In genomic region chr1:14724234-14724633, GRCh38 we compare ENCODE assay signal across 26 cellular contexts.
DNase-seq lines count a peak whose midpoint lies in the region; ATAC-seq and TF ChIP-seq lines count a peak whose summit lies in the region.
"Had no signal": no experiment of that assay in that cellular context is flagged by ENCODE, and none has a peak within 500 bp of the region (broad histone marks: within the 10 kb centered on the region; RNA-seq: fewer than 3 reads in every experiment).

No MANE protein-coding gene starts in this region.

- POLR2A ChIA-PET in PC-3 (lab: Charles Lee; ENCODE audit: unreplicated experiment) (no interaction called here), T-cell (lab: Charles Lee) (no interaction called here)

- ATAC-seq in PC-3: peak; percentile 76
- no peak for ATAC-seq in T-cell (replicated peaks in 1 of 4)
- ATAC-seq: activated CD4-positive, alpha-beta T cell treated with anti-CD3 and anti-CD28 coated beads for 36 hours; natural killer cell treated with Interleukin-12 subunit alpha and Interleukin-12 subunit beta and Interleukin-15 and Interleukin-18, amount 100 ng/mL, for 72 hours; right lobe of liver had no signal

- H2AFZ ChIP-seq in PC-3 (ENCODE audit: low read length): no peak overlapping the region
- H2AFZ ChIP-seq: parathyroid adenoma had no signal

- TF ChIP-seq CTCF in PC-3 (conservative IDR thresholded peaks at IDR 0.05; ENCODE audit: low read depth, low read length) (no peak), choroid plexus epithelial cell (conservative IDR thresholded peaks at IDR 0.05; ENCODE audit: low read depth, low read length) (no peak), progenitor cell of endocrine pancreas (IDR thresholded peaks at IDR 0.05; ENCODE audit: unreplicated experiment) (no peak)

- H3K9me3 ChIP-seq in PC-3 (ENCODE audit: low read length): no peaks in the 10 kb centered on the region
- H3K9me3 ChIP-seq: right lobe of liver, stomach, tibial artery had no signal

- intact Hi-C loops in PC-3 (cut with micrococcal nuclease): no loop called here

- no peaks in the 10 kb centered on the region for H3K27me3 ChIP-seq in PC-3 (ENCODE audit: low read length)
- H3K27me3 ChIP-seq: right lobe of liver had no signal

- no TSS peak for BruUV-seq in PC-3 (replicated peaks; lab: Mats Ljungman, UMichigan)

- H3K4me1 Mint-ChIP-seq in progenitor cell of endocrine pancreas (ENCODE audit: low read depth) (peaks cover 5% of the 10 kb centered on the region), T-cell (no peaks in the 10 kb centered on the region)
- H3K4me1 Mint-ChIP-seq: activated CD4-positive, alpha-beta T cell treated with anti-CD3 and anti-CD28 coated beads for 36 hours had no signal

- H3K27ac Mint-ChIP-seq in progenitor cell of endocrine pancreas (peak overlapping the region; percentile 12), T-cell (no peak overlapping the region)
- H3K27ac Mint-ChIP-seq: activated CD4-positive, alpha-beta T cell treated with anti-CD3 and anti-CD28 coated beads for 36 hours; activated T-cell treated with anti-CD3 and anti-CD28 coated beads, Interleukin-2, amount 50 U/mL, for 24 hours; natural killer cell treated with Interleukin-12 subunit alpha and Interleukin-12 subunit beta and Interleukin-15 and Interleukin-18, amount 100 ng/mL, for 72 hours had no signal

- CTCF ChIA-PET in PC-3 (lab: Charles Lee): no interaction called here
- CTCF ChIA-PET in T-cell (lab: Charles Lee): no interaction called here

- H3K4me3 ChIP-seq in PC-3 (ENCODE audit: low read length) (no peak overlapping the region), choroid plexus epithelial cell (ENCODE audit: low read depth, low read length) (no peak overlapping the region)
- H3K4me3 ChIP-seq: coronary artery, right lobe of liver, stomach, tibial artery had no signal

- H3K4me1 ChIP-seq in PC-3 (ENCODE audit: insufficient read depth, low read length): peaks cover 21% of the 10 kb centered on the region
- H3K4me1 ChIP-seq: parathyroid adenoma, right lobe of liver, stomach, tibial artery had no signal

- no peaks in the 10 kb centered on the region for H4K20me1 ChIP-seq in PC-3 (ENCODE audit: low read length)

- H3F3A ChIP-seq in PC-3 (ENCODE audit: low read length, unreplicated experiment): no peaks in the 10 kb centered on the region

- DNase-seq in Daoy (ENCODE audit: low read depth) (peak; percentile 62), PC-3 (peak; percentile 60), choroid plexus epithelial cell (ENCODE audit: low read depth) (peak; percentile 8), progenitor cell of endocrine pancreas (ENCODE audit: low spot score, unreplicated experiment) (no peak), Kasumi-1 (lab: John Stamatoyannopoulos, UW) (no peak), T-cell (no peak), NCI-H446 (lab: John Stamatoyannopoulos, UW) (no peak)
- no peak for DNase-seq in activated CD4-positive, alpha-beta T cell treated with anti-CD3 and anti-CD28 coated beads for 1 hour
- DNase-seq: activated CD4-positive, alpha-beta T cell treated with anti-CD3 and anti-CD28 coated beads for 36 hours; activated naive CD4-positive, alpha-beta T cell treated with Interleukin-2 at 50 U/mL for 16 hours; activated T-cell treated with anti-CD3 and anti-CD28 coated beads, Interleukin-2, amount 50 U/mL, for 24 hours; AML-193; DMS153; GDM1; GOT3; hypothalamus; NCI-H1092 treated with DMSO at 0.1 percent for 48 hours; NCI-H2029; NCI-H226; NCI-H774; right lobe of liver; stomach; tibial artery had no signal

- H3K79me2 ChIP-seq in PC-3 (ENCODE audit: low read length): no peaks in the 10 kb centered on the region
- H3K79me2 ChIP-seq: parathyroid adenoma had no signal

- H3K36me3 Mint-ChIP-seq in progenitor cell of endocrine pancreas (ENCODE audit: insufficient read depth) (peaks cover 2% of the 10 kb centered on the region), T-cell (no peaks in the 10 kb centered on the region)
- H3K36me3 Mint-ChIP-seq: natural killer cell treated with Interleukin-12 subunit alpha and Interleukin-12 subunit beta and Interleukin-15 and Interleukin-18, amount 100 ng/mL, for 72 hours had no signal

- H3K4me2 ChIP-seq in PC-3 (ENCODE audit: low read length): peak overlapping the region; percentile 50

- no peak overlapping the region for H3K27ac ChIP-seq in PC-3 (ENCODE audit: low read length)
- H3K27ac ChIP-seq: coronary artery, parathyroid adenoma, right lobe of liver, stomach, tibial artery had no signal

- no peak overlapping the region for H3K9ac ChIP-seq in PC-3 (ENCODE audit: low read length)
- H3K9ac ChIP-seq: parathyroid adenoma had no signal

- H3K9me3 Mint-ChIP-seq in progenitor cell of endocrine pancreas (ENCODE audit: low read depth) (peaks cover under 1% of the 10 kb centered on the region), T-cell (peaks cover 0 to 6% (median 1%) of the 10 kb centered on the region in 3 donors)
- H3K9me3 Mint-ChIP-seq: natural killer cell treated with Interleukin-12 subunit alpha and Interleukin-12 subunit beta and Interleukin-15 and Interleukin-18, amount 100 ng/mL, for 72 hours had no signal

- H3K4me3 Mint-ChIP-seq in progenitor cell of endocrine pancreas (ENCODE audit: low read depth) (no peak overlapping the region), T-cell (no peak overlapping the region)
- H3K4me3 Mint-ChIP-seq: activated CD4-positive, alpha-beta T cell treated with anti-CD3 and anti-CD28 coated beads for 36 hours; activated T-cell treated with anti-CD3 and anti-CD28 coated beads, Interleukin-2, amount 50 U/mL, for 24 hours; natural killer cell treated with Interleukin-12 subunit alpha and Interleukin-12 subunit beta and Interleukin-15 and Interleukin-18, amount 100 ng/mL, for 72 hours had no signal

- H3K27me3 Mint-ChIP-seq in progenitor cell of endocrine pancreas (no peaks in the 10 kb centered on the region), T-cell (peaks cover 2 to 5% of the 10 kb centered on the region in 2 donors)
- H3K27me3 Mint-ChIP-seq: activated CD4-positive, alpha-beta T cell treated with anti-CD3 and anti-CD28 coated beads for 36 hours had no signal

- no peaks in the 10 kb centered on the region for H3K9me2 ChIP-seq in PC-3 (replicated peaks; ENCODE audit: low read length)

- no peaks in the 10 kb centered on the region for H3K36me3 ChIP-seq in PC-3 (ENCODE audit: low read depth, low read length)
- H3K36me3 ChIP-seq: right lobe of liver, stomach, tibial artery had no signal

Comparison
In these comparisons a context has a peak if more than half of its experiments do, and no peak if none do; other contexts are left out.
1. DNase-seq: peak in Daoy (single experiment), PC-3 (single experiment) and choroid plexus epithelial cell (single experiment); none in progenitor cell of endocrine pancreas (single experiment), Kasumi-1 (0 of 2), T-cell (0 of 34), activated CD4-positive, alpha-beta T cell treated with anti-CD3 and anti-CD28 coated beads for 1 hour (single experiment) and NCI-H446 (0 of 2).